Comparison of ENCODE assay signal across 12 cellular contexts in the genomic region with DNA sequence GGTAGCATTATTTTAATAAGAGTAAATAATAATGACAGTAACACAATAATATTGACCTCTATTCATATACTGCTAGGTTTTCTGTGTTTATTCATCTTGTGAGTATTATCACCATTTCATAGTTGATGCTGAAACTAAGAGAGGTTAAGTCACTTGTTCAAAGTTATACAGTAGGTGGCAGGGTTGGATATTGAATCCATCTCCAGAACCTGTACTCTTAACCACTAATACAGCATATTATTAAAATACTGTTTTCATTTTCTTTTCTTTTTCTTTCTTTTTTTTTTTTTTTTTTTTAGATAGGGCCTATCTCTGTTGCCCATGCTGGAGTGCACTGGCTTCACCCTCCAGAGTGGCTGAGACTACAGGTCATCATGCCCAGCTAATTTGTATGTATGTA. TPM values are rescaled to one million over a fixed set of nuclear protein-coding genes. Genes with fewer than 3 reads are reported as not detected.
DNase-seq lines count a peak whose midpoint lies in the region; ATAC-seq, FAIRE-seq and TF ChIP-seq lines count a peak whose summit lies in the region.
"Had no signal": no experiment of that assay in that cellular context is flagged by ENCODE, and none has a peak within 500 bp of the region (broad histone marks: within the 10 kb centered on the region; RNA-seq: fewer than 3 reads in every experiment).

No MANE protein-coding gene starts in this region.

- H3K4me1 ChIP-seq in IMR-90 (ENCODE audit: control insufficient read depth, insufficient read depth, low read length) (no peaks in the 10 kb centered on the region), GM12878 (ENCODE audit: control insufficient read depth, insufficient read depth, low read length) (no peaks in the 10 kb centered on the region)

- H2AFZ ChIP-seq in IMR-90 (replicated peaks; ENCODE audit: low read length, poor library complexity) (no peak overlapping the region), GM12878 (ENCODE audit: control insufficient read depth, low read depth, low read length) (no peak overlapping the region)

- RAD21 ChIA-PET in GM12878 (lab: Charles Lee; ENCODE audit: unreplicated experiment) = interaction anchor here (0.7 to 2.9 kb wide), 7 partner anchors 16 to 149 kb away, joined by 3 to 8 read pairs (median 4); no protein-coding TSS in a partner anchor

- H2BK120ac ChIP-seq in IMR-90 (ENCODE audit: low read depth, low read length) = no peak overlapping the region

- TF ChIP-seq CTCF in IMR-90 (conservative IDR thresholded peaks at IDR 0.05; ENCODE audit: low read depth, low read length) = peak; percentile 50
- peak; percentile 19 to 52 (median 21); a peak in 4 of 6 replicates for TF ChIP-seq CTCF in GM12878 (IDR thresholded peaks at IDR 0.05 in 2 of 3, conservative IDR thresholded peaks at IDR 0.05 in 1 of 3; ENCODE audit: control insufficient read depth in 2 of 3, extremely low read depth in 1 of 3, insufficient read depth in 1 of 3, low read depth in 3 of 3, low read length in 3 of 3)
- no peak for TF ChIP-seq CTCF in neural crest cell (conservative IDR thresholded peaks at IDR 0.05)

- H3K9me3 ChIP-seq in IMR-90 (ENCODE audit: control insufficient read depth, insufficient read depth, low read length) (no peaks in the 10 kb centered on the region), GM12878 (replicated peaks; ENCODE audit: control insufficient read depth, insufficient read depth, low read length) (no peaks in the 10 kb centered on the region)
- H3K9me3 ChIP-seq: gastroesophageal sphincter, thyroid gland had no signal

- no peak for TF ChIP-seq POLR2A in IMR-90 (IDR thresholded peaks at IDR 0.05; ENCODE audit: low read depth, low read length)
- no peak for TF ChIP-seq POLR2A in GM12878 (IDR thresholded peaks at IDR 0.05; ENCODE audit: low read depth, low read length)

- H3K9ac ChIP-seq in IMR-90 (ENCODE audit: low read depth, low read length) (no peak overlapping the region), GM12878 (ENCODE audit: control insufficient read depth, insufficient read depth, low read length) (no peak overlapping the region)

- H3K18ac ChIP-seq in IMR-90 (ENCODE audit: low read depth, low read length) = no peak overlapping the region

- H4K91ac ChIP-seq in IMR-90 (ENCODE audit: insufficient read depth, low read depth, low read length) = no peak overlapping the region

- no peak overlapping the region for H3K23ac ChIP-seq in IMR-90 (ENCODE audit: low read depth, low read length)

- H2BK15ac ChIP-seq in IMR-90 (ENCODE audit: low read depth, low read length) = no peak overlapping the region

- no peak overlapping the region for H3K56ac ChIP-seq in IMR-90 (ENCODE audit: extremely low read depth, insufficient read depth, low read length)

- no peak overlapping the region for H4K5ac ChIP-seq in IMR-90 (ENCODE audit: low read depth, low read length)

- TF ChIP-seq EP300 in GM12878 (IDR thresholded peaks at IDR 0.05; ENCODE audit: borderline replicate concordance in 1 of 2, control insufficient read depth in 1 of 2, low read depth in 2 of 2, low read length in 2 of 2) = no peak

- no peak overlapping the region for H3K27ac Mint-ChIP-seq in neural crest cell (ENCODE audit: unreplicated experiment)

- peak; percentile 71 for ATAC-seq in IMR-90 (ENCODE audit: low read depth)
- ATAC-seq in GM12878 = peak; percentile 81
- no peak for ATAC-seq in HG02623 (IDR thresholded peaks at IDR 0.05; ENCODE audit: unreplicated experiment)
- ATAC-seq in GM19463 (IDR thresholded peaks at IDR 0.05; ENCODE audit: unreplicated experiment) = no peak
- ATAC-seq: gastroesophageal sphincter had no signal

- H2AK5ac ChIP-seq in IMR-90 (ENCODE audit: low read depth, low read length) = no peak overlapping the region

- no peak overlapping the region for H4K8ac ChIP-seq in IMR-90 (ENCODE audit: low read depth in 2 of 2, low read length in 2 of 2)

- no peaks in the 10 kb centered on the region for H3K36me3 Mint-ChIP-seq in neural crest cell (ENCODE audit: low read depth)

- H3K9me1 ChIP-seq in IMR-90 (ENCODE audit: insufficient read depth, low read length) = no peaks in the 10 kb centered on the region

- H3K4me2 ChIP-seq in IMR-90 (ENCODE audit: low read depth, low read length) (no peak overlapping the region), GM12878 (ENCODE audit: control insufficient read depth, insufficient read depth) (no peak overlapping the region)

- peaks cover 3% of the 10 kb centered on the region for H3K4me1 Mint-ChIP-seq in neural crest cell

- H3K9me3 Mint-ChIP-seq in neural crest cell = no peaks in the 10 kb centered on the region

- DNase-seq in NCI-H1694 treated with DMSO at 0.1 percent for 48 hours (lab: John Stamatoyannopoulos, UW) = peak; percentile 33
- no peak for DNase-seq in NCI-H1694 (lab: John Stamatoyannopoulos, UW)
- peak; percentile 70 for DNase-seq in IMR-90
- DNase-seq in GM12878 (ENCODE audit: low read depth, low spot score) = no peak
- no peak for DNase-seq in neural crest cell (ENCODE audit: low read depth, low spot score)
- no peak for DNase-seq in stimulated activated CD4-positive, alpha-beta T cell treated with anti-CD3 and anti-CD28 coated beads, Interleukin-4, amount 100 ng/mL, for 4 hours
- DNase-seq: activated CD4-positive, alpha-beta T cell treated with anti-CD3 and anti-CD28 coated beads, Interleukin-2, amount 50 U/mL, for 4 hours; NCI-H2081; thyroid gland had no signal

- SMC1A ChIA-PET in GM12878 (lab: Charles Lee; ENCODE audit: uncharacterized antibody, unreplicated experiment) = interaction anchor here (0.8 to 4.9 kb wide), 4 partner anchors 31 to 113 kb away, joined by 3 to 14 read pairs (median 8); no protein-coding TSS in a partner anchor

- no peak overlapping the region for H3K4ac ChIP-seq in IMR-90 (ENCODE audit: low read depth, low read length)

- intact Hi-C loops in IMR-90 (cut with micrococcal nuclease) (no loop called here), GM12878 (cut with micrococcal nuclease; ENCODE audit: unreplicated experiment) (loop anchor here (5.0 kb wide), 1 partner anchor 82 kb away; no protein-coding TSS in a partner anchor)

- CTCF ChIA-PET in IMR-90 (lab: Yijun Ruan, JAX) (no interaction called here), GM12878 (lab: Yijun Ruan, JAX) (interaction anchor here (0.6 to 8.8 kb wide), 12 partner anchors 10 to 436 kb away, joined by 3 to 54 read pairs (median 4); no protein-coding TSS in a partner anchor)

- H3K36me3 ChIP-seq in IMR-90 (ENCODE audit: control insufficient read depth, insufficient read depth, low read length) (no peaks in the 10 kb centered on the region), GM12878 (ENCODE audit: control insufficient read depth in 2 of 2, insufficient read depth in 2 of 2, low read length in 1 of 2) (no peaks in the 10 kb centered on the region)
- H3K36me3 ChIP-seq: gastroesophageal sphincter, thyroid gland had no signal

- no peaks in the 10 kb centered on the region for H3K79me1 ChIP-seq in IMR-90 (ENCODE audit: low read depth in 1 of 2, low read length in 2 of 2)

- H3K4me3 ChIP-seq in IMR-90 (ENCODE audit: insufficient read depth, low read depth, low read length) (no peak overlapping the region), GM12878 (no peak overlapping the region)
- H3K4me3 ChIP-seq: gastroesophageal sphincter, thyroid gland had no signal

- POLR2A ChIA-PET in IMR-90 (lab: Charles Lee; ENCODE audit: unreplicated experiment) = no interaction called here
- POLR2A ChIA-PET in GM12878 (lab: Charles Lee) = interaction anchor here (0.7 to 1.0 kb wide), 2 partner anchors 18 to 346 kb away, joined by 3 to 6 read pairs; no protein-coding TSS in a partner anchor

- H4K20me1 ChIP-seq in IMR-90 (ENCODE audit: insufficient read depth, low read length) (no peaks in the 10 kb centered on the region), GM12878 (ENCODE audit: control insufficient read depth, insufficient read depth) (no peaks in the 10 kb centered on the region)

- no peak overlapping the region for H2AK9ac ChIP-seq in IMR-90 (replicated peaks; ENCODE audit: low read depth, low read length, poor library complexity)

- no peak overlapping the region for H2BK5ac ChIP-seq in IMR-90 (ENCODE audit: low read depth, low read length, poor library complexity, severe bottlenecking)

- no peak overlapping the region for H2BK20ac ChIP-seq in IMR-90 (ENCODE audit: low read depth, low read length)

- no peaks in the 10 kb centered on the region for H3K79me2 ChIP-seq in GM12878 (ENCODE audit: control insufficient read depth, insufficient read depth, low read length)

- H3K27me3 ChIP-seq in IMR-90 (ENCODE audit: control insufficient read depth, insufficient read depth, low read length) (no peaks in the 10 kb centered on the region), GM12878 (replicated peaks in 1 of 2; ENCODE audit: control insufficient read depth in 2 of 2, insufficient read depth in 2 of 2, low read length in 1 of 2) (peaks cover 0 to 3% of the 10 kb centered on the region in 2 experiments; a peak in 2 of 4 replicates)
- H3K27me3 ChIP-seq: gastroesophageal sphincter, thyroid gland had no signal

- no peak for FAIRE-seq in GM12878 (lab: Jason Lieb, UNC)

- TF ChIP-seq RAD21 in IMR-90 (IDR thresholded peaks at IDR 0.05; ENCODE audit: low read length) (peak; percentile 54), GM12878 (IDR thresholded peaks at IDR 0.05; ENCODE audit: insufficient read depth, low read depth, low read length) (peak; percentile 69)

- H3K27me3 Mint-ChIP-seq in neural crest cell (ENCODE audit: low read depth) = no peaks in the 10 kb centered on the region

- BruUV-seq in IMR-90 (replicated peaks; lab: Mats Ljungman, UMichigan) (no TSS peak), GM12878 (replicated peaks; lab: Mats Ljungman, UMichigan) (no TSS peak)

- H3K14ac ChIP-seq in IMR-90 (replicated peaks; ENCODE audit: low read depth, low read length) = no peak overlapping the region

- peak overlapping the region; percentile 10 for H3K4me3 Mint-ChIP-seq in neural crest cell

- in situ Hi-C loops in IMR-90 (cut with MboI; ENCODE audit: low sequenced_read_pairs) (loop anchor here (10.0 kb wide), 1 partner anchor 111 kb away; no protein-coding TSS in a partner anchor), GM12878 (cut with MboI) (no loop called here)

- H3K27ac ChIP-seq in IMR-90 (ENCODE audit: insufficient read depth, low read length) (no peak overlapping the region), GM12878 (ENCODE audit: control insufficient read depth, insufficient read depth) (no peak overlapping the region)
- H3K27ac ChIP-seq: gastroesophageal sphincter, thyroid gland had no signal

- dilution Hi-C loops in IMR-90 (cut with HindIII; ENCODE audit: low sequenced_read_pairs, unreplicated experiment) = no loop called here

RNA-seq across cellular contexts. Expression of a gene that starts 7.1 kb away (rescaled TPM):
- total RNA-seq in IMR-90 (2012; rRNA removed) = 37.8 and 42.3 TPM in 2 replicates
- 13.7 and 14.5 TPM in 2 replicates for polyA plus RNA-seq in IMR-90 (2012; rRNA removed)
- polyA plus RNA-seq in IMR-90 (2012; cell fraction: cytosol; rRNA removed) = 5.0 TPM in 2 replicates
- polyA plus RNA-seq in IMR-90 (2012; cell fraction: nucleus; rRNA removed; ENCODE audit: low replicate concordance) = 7.6 and 32.0 TPM in 2 replicates
- total RNA-seq in GM12878 (2013; cell fraction: nucleolus; rRNA removed) = 109 and 114 TPM in 2 replicates
- 26.1 and 27.6 TPM in 2 replicates for total RNA-seq in GM12878 (2014; rRNA removed)
- 30.1 and 31.4 TPM in 2 replicates for total RNA-seq in GM12878 (2014; rRNA removed; fragmentation: Illumina TruSeq; extraction: Trizol)
- total RNA-seq in GM12878 (2021) = 24.9 and 25.0 TPM in 2 replicates
- 16.3 TPM for polyA plus RNA-seq in GM12878 (2011; ENCODE audit: low read depth)
- 26.7 and 32.3 TPM in 2 replicates for polyA plus RNA-seq in GM12878 (2011; rRNA removed)
- polyA plus RNA-seq in GM12878 (2011; cell fraction: cytosol; rRNA removed) = 14.6 and 15.6 TPM in 2 replicates
- 19.3 and 22.2 TPM in 2 replicates for polyA plus RNA-seq in GM12878 (2011; cell fraction: nucleus; rRNA removed)
- polyA plus RNA-seq in GM12878 (2012) = 17.5 and 18.6 TPM in 2 replicates
- polyA plus RNA-seq in GM12878 (2014; fragmentation: Illumina TruSeq; extraction: Trizol) = 22.3 and 25.4 TPM in 2 replicates
- 10 to 100 TPM; 10.5 to 15.6 TPM for polyA plus RNA-seq in GM12878 (2014; fragmentation: Nextera tagmentation; extraction: Ambion mirVana)
- 13.1 and 16.1 TPM in 2 replicates for polyA plus RNA-seq in GM12878 (2014; rRNA removed)
- 10 to 100 TPM; 16.9 to 18.7 TPM for polyA plus RNA-seq in GM12878 (2016; fragmentation: Nextera tagmentation; extraction: Ambion mirVana)
- 40.2 and 48.5 TPM in 2 replicates for polyA minus RNA-seq in GM12878 (2011; rRNA and poly(A)+ RNA removed)
- 13.6 and 16.2 TPM in 2 replicates for polyA minus RNA-seq in GM12878 (2011; cell fraction: cytosol; rRNA and poly(A)+ RNA removed)
- polyA minus RNA-seq in GM12878 (2011; cell fraction: nucleus; rRNA and poly(A)+ RNA removed) = 26.4 and 40.0 TPM in 2 replicates
- 37.8 and 39.4 TPM in 2 replicates for total RNA-seq in neural crest cell

Comparison
In these comparisons a context has a peak if more than half of its experiments do, and no peak if none do; other contexts are left out.
1. DNase-seq: peak in NCI-H1694 treated with DMSO at 0.1 percent for 48 hours (single experiment) and IMR-90 (single experiment); none in NCI-H1694 (single experiment), GM12878 (single experiment), neural crest cell (single experiment) and stimulated activated CD4-positive, alpha-beta T cell treated with anti-CD3 and anti-CD28 coated beads, Interleukin-4, amount 100 ng/mL, for 4 hours (0 of 2).
2. ATAC-seq: peak in IMR-90 (single experiment) and GM12878 (single experiment); none in HG02623 (single experiment) and GM19463 (single experiment).